16 cellular contexts compared by ENCODE assay signal in genomic region chr2:58865436-58865835, GRCh38.
DNase-seq lines count a peak whose midpoint lies in the region; ATAC-seq, FAIRE-seq and TF ChIP-seq lines count a peak whose summit lies in the region.
"Had no signal": no experiment of that assay in that cellular context is flagged by ENCODE, and none has a peak within 500 bp of the region (broad histone marks: within the 10 kb centered on the region; RNA-seq: fewer than 3 reads in every experiment).

No MANE protein-coding gene starts in this region.

- no peaks in the 10 kb centered on the region for H3K36me3 ChIP-seq in brain microvascular endothelial cell (replicated peaks)
- H3K36me3 ChIP-seq: pancreas had no signal

- ATAC-seq in HG02588 (IDR thresholded peaks at IDR 0.05; ENCODE audit: unreplicated experiment) (peak; percentile 58), HG03432 (IDR thresholded peaks at IDR 0.05; ENCODE audit: unreplicated experiment) (peak; percentile 56), omental fat pad (ENCODE audit: low FRiP score) (no peak)
- ATAC-seq: esophagus mucosa, pancreas had no signal

- H3K4me3 ChIP-seq in GM12865 (ENCODE audit: low read depth, low read length), result no peak overlapping the region
- H3K4me3 ChIP-seq in brain microvascular endothelial cell (ENCODE audit: low read depth, low read length), result no peak overlapping the region
- H3K4me3 ChIP-seq: lung, pancreas had no signal

- in situ Hi-C loops in brain microvascular endothelial cell (cut with HindIII; ENCODE audit: low pct_ligation_motif_present, low sequenced_read_pairs), result no loop called here

- H3K27ac ChIP-seq in brain microvascular endothelial cell, result no peak overlapping the region
- H3K27ac ChIP-seq: pancreas had no signal

- peak; percentile 4 for FAIRE-seq in GM19239 (lab: Jason Lieb, UNC)
- FAIRE-seq: D721Med, pancreas, urothelium cell line had no signal

- H3K27me3 ChIP-seq in brain microvascular endothelial cell (replicated peaks), result no peaks in the 10 kb centered on the region
- H3K27me3 ChIP-seq: pancreas had no signal

- TF ChIP-seq CTCF in GM12865 (IDR thresholded peaks at IDR 0.05; ENCODE audit: insufficient read depth, low read depth, low read length, missing control alignments), result no peak
- no peak for TF ChIP-seq CTCF in omental fat pad (IDR thresholded peaks at IDR 0.05)
- TF ChIP-seq CTCF in brain microvascular endothelial cell (IDR thresholded peaks at IDR 0.05; ENCODE audit: low read depth, low read length, missing control alignments), result no peak

- peak; percentile 42 for DNase-seq in GM12865 (ENCODE audit: low read depth)
- no peak for DNase-seq in GM19239 (ENCODE audit: insufficient read length, low spot score)
- DNase-seq in mesenteric fat pad (ENCODE audit: low spot score), result no peak
- DNase-seq in omental fat pad (ENCODE audit: low spot score), result no peak
- no peak for DNase-seq in central memory CD4-positive, alpha-beta T cell
- DNase-seq in brain microvascular endothelial cell, result no peak
- DNase-seq: activated CD4-positive, alpha-beta T cell treated with anti-CD3 and anti-CD28 coated beads, Interleukin-2, amount 50 U/mL, for 48 hours; NCI-H1105; pancreas; stimulated activated CD4-positive, alpha-beta T cell treated with anti-CD3 and anti-CD28 coated beads, Interleukin-12 subunit alpha, Interleukin-12 subunit beta, amount 100 ng/mL, for 4 hours had no signal
